23 cellular contexts compared by ENCODE assay signal in genomic region chr1:26066160-26066559, GRCh38. TPM values are rescaled to one million over a fixed set of nuclear protein-coding genes. Genes with fewer than 3 reads are reported as not detected.
"Had no signal": no experiment of that assay in that cellular context is flagged by ENCODE, and none has a peak within 500 bp of the region (broad histone marks: within the 10 kb centered on the region; RNA-seq: fewer than 3 reads in every experiment).

No MANE protein-coding gene starts in this region.

- H3K4me3 ChIP-seq: SJCRH30, tibial artery had no signal

- H3K9me3 ChIP-seq: SJCRH30, tibial artery had no signal

- H3K36me3 ChIP-seq: brain microvascular endothelial cell, SJCRH30, tibial artery had no signal

- H3K27ac ChIP-seq: brain microvascular endothelial cell, epithelial cell of prostate, parathyroid adenoma, SJCRH30, tibial artery had no signal

- H2AFZ ChIP-seq: parathyroid adenoma had no signal

- DNase-seq: activated CD4-positive, alpha-beta T cell treated with anti-CD3 and anti-CD28 coated beads, Interleukin-2, amount 10 ng/mL, durations not matched to agents 24 days and 14 days; activated CD4-positive, CD25-positive, alpha-beta regulatory T cell; activated CD8-positive, alpha-beta memory T cell treated with anti-CD3 and anti-CD28 coated beads, Interleukin-2, amount 50 U/mL, for 4 hours; activated CD8-positive, alpha-beta T cell treated with anti-CD3 and anti-CD28 coated beads, Interleukin-2, amount 10 ng/mL, durations not matched to agents 7 days and 5 days; activated effector memory CD4-positive, alpha-beta T cell treated with anti-CD3 and anti-CD28 coated beads, Interleukin-2, amount 50 U/mL, for 16 hours; activated T-cell treated with anti-CD3 and anti-CD28 coated beads, Interleukin-2, amount 50 U/mL, for 48 hours; anterior cingulate cortex; brain microvascular endothelial cell; cerebellar nuclear complex; effector memory CD8-positive, alpha-beta T cell; foreskin melanocyte; mammary epithelial cell; SJCRH30; stimulated activated CD4-positive, alpha-beta T cell treated with anti-CD3 and anti-CD28 coated beads, Interleukin-15, amount 100 ng/mL, for 24 hours; stimulated activated CD4-positive, alpha-beta T cell treated with anti-CD3 and anti-CD28 coated beads, Interleukin-4, amount 100 ng/mL, for 1 hour; stimulated activated naive B cell treated with anti-CD40 and anti-IgM and Interleukin-4, amounts not matched to agents 10 μg/mL and 1 μg/mL and 100 μg/mL, for 72 hours; T-helper 2 cell; tibial artery had no signal

- H3K79me2 ChIP-seq: parathyroid adenoma had no signal

- H3K4me1 ChIP-seq: parathyroid adenoma, SJCRH30, tibial artery had no signal

- ATAC-seq: activated CD8-positive, alpha-beta T cell treated with anti-CD3 and anti-CD28 coated beads, Interleukin-2, amount 10 ng/mL, durations not matched to agents 7 days and 5 days; effector memory CD8-positive, alpha-beta T cell; stimulated activated naive B cell treated with anti-CD40 and anti-IgM and Interleukin-4, amounts not matched to agents 10 μg/mL and 1 μg/mL and 100 μg/mL, for 72 hours had no signal

- H3K9ac ChIP-seq: parathyroid adenoma had no signal

RNA-seq across cellular contexts. Expression of gene TRIM63, which starts 1.3 kb away (rescaled TPM):
- total RNA-seq: activated CD4-positive, alpha-beta T cell treated with anti-CD3 and anti-CD28 coated beads, Interleukin-2, amount 10 ng/mL, durations not matched to agents 24 days and 14 days; fibroblast of lung; mammary epithelial cell; neural crest cell; renal cortical epithelial cell; SJCRH30 had no signal
- polyA plus RNA-seq: fibroblast of lung, mammary epithelial cell had no signal

RNA-seq across cellular contexts. Expression of gene SLC30A2, which starts 20.2 kb away (rescaled TPM):
- total RNA-seq: activated CD4-positive, alpha-beta T cell treated with anti-CD3 and anti-CD28 coated beads, Interleukin-2, amount 10 ng/mL, durations not matched to agents 24 days and 14 days; activated CD8-positive, alpha-beta T cell treated with anti-CD3 and anti-CD28 coated beads, Interleukin-2, amount 10 ng/mL, durations not matched to agents 7 days and 5 days; fibroblast of lung; neural crest cell had no signal
- polyA plus RNA-seq: fibroblast of lung, mammary epithelial cell had no signal

RNA-seq across cellular contexts. Expression of gene EXTL1, which starts 44.6 kb away (rescaled TPM):
- total RNA-seq: activated CD4-positive, alpha-beta T cell treated with anti-CD3 and anti-CD28 coated beads, Interleukin-2, amount 10 ng/mL, durations not matched to agents 24 days and 14 days; activated CD8-positive, alpha-beta T cell treated with anti-CD3 and anti-CD28 coated beads, Interleukin-2, amount 10 ng/mL, durations not matched to agents 7 days and 5 days had no signal
